In the genomic region with DNA sequence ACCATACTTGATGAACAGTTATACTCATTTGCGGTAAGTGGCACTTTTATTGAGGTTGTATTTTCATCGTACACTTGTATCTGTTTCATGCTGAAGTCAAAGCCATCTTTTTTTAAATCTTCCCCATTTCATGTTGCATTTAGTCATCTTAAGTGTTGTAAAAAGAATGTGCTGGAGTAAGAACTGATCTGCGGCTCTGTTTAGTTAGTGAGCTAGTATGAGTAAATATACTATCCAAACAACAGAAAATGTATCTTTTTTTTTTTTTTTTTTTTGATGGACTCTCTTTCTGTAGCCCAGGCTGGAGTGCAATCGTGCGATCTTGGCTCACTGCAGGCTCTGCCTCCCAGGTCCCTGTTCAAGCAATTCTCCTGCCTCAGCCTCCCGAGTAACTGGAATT, we compare ENCODE assay signal across 1 cellular context.
TF ChIP-seq lines count a peak whose summit lies in the region.

No MANE protein-coding gene starts in this region.

TF ChIP-seq in HepG2, 621 proteins besides CTCF, POLR2A, EP300 and RAD21:
- peak; percentile 93 for TF ChIP-seq ZNF12 (CRISPR knock-in tag; IDR thresholded peaks at IDR 0.05)
